Comparison of ENCODE assay signal across 37 cellular contexts in genomic region chr4:138021116-138021820, GRCh38.
"Had no signal": no experiment of that assay in that cellular context is flagged by ENCODE, and none has a peak within 500 bp of the region (broad histone marks: within the 10 kb centered on the region; RNA-seq: fewer than 3 reads in every experiment).

No MANE protein-coding gene starts in this region.

- ATAC-seq: activated naive CD4-positive, alpha-beta T cell treated with anti-CD3 and anti-CD28 coated beads, Interleukin-2, amount 50 U/mL, for 72 hours; activated T-cell treated with anti-CD3 and anti-CD28 coated beads, Interleukin-2, amount 50 U/mL, for 4 hours; K562; PC-3; Right ventricle myocardium inferior had no signal

- H3K36me3 Mint-ChIP-seq: activated CD4-positive, alpha-beta memory T cell treated with anti-CD3 and anti-CD28 coated beads for 36 hours; activated naive CD4-positive, alpha-beta T cell treated with anti-CD3 and anti-CD28 coated beads, Interleukin-2, amount 50 U/mL, for 72 hours had no signal

- H3K27me3 Mint-ChIP-seq: activated CD4-positive, alpha-beta memory T cell treated with anti-CD3 and anti-CD28 coated beads for 36 hours; brain; central memory CD8-positive, alpha-beta T cell had no signal

- H3K27ac ChIP-seq: cardiac muscle cell, Peyer's patch, RWPE1, VCaP had no signal

- H3K4me1 Mint-ChIP-seq: activated B cell treated with CpG ODN at 0.5 μM for 24 hours; brain; central memory CD8-positive, alpha-beta T cell had no signal

- H3K27ac Mint-ChIP-seq: activated B cell treated with CpG ODN at 0.5 μM for 24 hours; activated CD4-positive, alpha-beta memory T cell treated with anti-CD3 and anti-CD28 coated beads for 36 hours; activated naive CD4-positive, alpha-beta T cell treated with anti-CD3 and anti-CD28 coated beads for 36 hours; activated naive CD4-positive, alpha-beta T cell treated with anti-CD3 and anti-CD28 coated beads, Interleukin-2, amount 50 U/mL, for 72 hours; activated T-helper 1 cell treated with anti-CD3 and anti-CD28 coated beads, Interleukin-12 subunit alpha, Interleukin-12 subunit beta, Interleukin-2, Interleukin-4 antibody, amounts not matched to agents 30 ng/mL and 10 ng/mL and 1 ng/mL, durations not matched to agents 14 hours and 24 hours and 36 hours; brain; T-helper 1 cell treated with Interleukin-12 subunit alpha and Interleukin-12 subunit beta and Interleukin-4 antibody, amounts not matched to agents 30 μg/mL and 1 μg/mL, for 36 hours; T-helper 2 cell treated with Interferon-gamma antibody and Interleukin-4, amounts not matched to agents 5 μg/mL and 100 μg/mL, for 36 hours had no signal

- H3K4me1 ChIP-seq: Peyer's patch had no signal

- H3K4me3 Mint-ChIP-seq: activated B cell treated with CpG ODN at 0.5 μM for 24 hours; activated CD4-positive, alpha-beta memory T cell treated with anti-CD3 and anti-CD28 coated beads for 36 hours; activated naive CD4-positive, alpha-beta T cell treated with anti-CD3 and anti-CD28 coated beads for 36 hours; activated T-cell treated with anti-CD3 and anti-CD28 coated beads, Interleukin-2, amount 50 U/mL, for 4 hours; activated T-helper 1 cell treated with anti-CD3 and anti-CD28 coated beads, Interleukin-12 subunit alpha, Interleukin-12 subunit beta, Interleukin-2, Interleukin-4 antibody, amounts not matched to agents 30 ng/mL and 10 ng/mL and 1 ng/mL, durations not matched to agents 14 hours and 24 hours and 36 hours; brain; central memory CD8-positive, alpha-beta T cell; T-helper 1 cell treated with Interleukin-12 subunit alpha and Interleukin-12 subunit beta and Interleukin-4 antibody, amounts not matched to agents 30 μg/mL and 1 μg/mL, for 36 hours; T-helper 2 cell treated with Interferon-gamma antibody and Interleukin-4, amounts not matched to agents 5 μg/mL and 100 μg/mL, for 36 hours had no signal

- H3K9me3 Mint-ChIP-seq: activated B cell treated with CpG ODN at 0.5 μM for 24 hours; activated CD4-positive, alpha-beta memory T cell treated with anti-CD3 and anti-CD28 coated beads for 36 hours; activated naive CD4-positive, alpha-beta T cell treated with anti-CD3 and anti-CD28 coated beads for 36 hours; activated naive CD4-positive, alpha-beta T cell treated with anti-CD3 and anti-CD28 coated beads, Interleukin-2, amount 50 U/mL, for 72 hours; activated T-cell treated with anti-CD3 and anti-CD28 coated beads, Interleukin-2, amount 50 U/mL, for 4 hours; activated T-helper 1 cell treated with anti-CD3 and anti-CD28 coated beads, Interleukin-12 subunit alpha, Interleukin-12 subunit beta, Interleukin-2, Interleukin-4 antibody, amounts not matched to agents 30 ng/mL and 10 ng/mL and 1 ng/mL, durations not matched to agents 14 hours and 24 hours and 36 hours; central memory CD8-positive, alpha-beta T cell; T-helper 1 cell treated with Interleukin-12 subunit alpha and Interleukin-12 subunit beta and Interleukin-4 antibody, amounts not matched to agents 30 μg/mL and 1 μg/mL, for 36 hours; T-helper 2 cell treated with Interferon-gamma antibody and Interleukin-4, amounts not matched to agents 5 μg/mL and 100 μg/mL, for 36 hours had no signal

- H3K9me3 ChIP-seq: MG63, Peyer's patch had no signal

- H3K4me3 ChIP-seq: cardiac muscle cell, K562, MG63, Peyer's patch had no signal

- H3K36me3 ChIP-seq: cardiac muscle cell, MG63, Peyer's patch had no signal

- DNase-seq: activated B cell treated with CpG ODN at 0.5 μM for 24 hours; activated CD4-positive, alpha-beta memory T cell treated with anti-CD3 and anti-CD28 coated beads for 36 hours; activated CD4-positive, alpha-beta T cell treated with anti-CD3 and anti-CD28 coated beads for 4 hours; activated CD4-positive, alpha-beta T cell treated with anti-CD3 and anti-CD28 coated beads, Interleukin-2, amount 50 U/mL, for 1 hour; activated CD4-positive, CD25-positive, alpha-beta regulatory T cell treated with anti-CD3 and anti-CD28 coated beads, Interleukin-2, amount 50 U/mL, for 72 hours; activated CD8-positive, alpha-beta memory T cell treated with anti-CD3 and anti-CD28 coated beads, Interleukin-2, amount 50 U/mL, for 4 hours; activated gamma-delta T cell treated with Interleukin-2 at 50 U/mL for 16 hours; activated naive CD4-positive, alpha-beta T cell treated with anti-CD3 and anti-CD28 coated beads for 36 hours; activated T-cell treated with anti-CD3 and anti-CD28 coated beads for 4 hours; activated T-cell treated with anti-CD3 and anti-CD28 coated beads, Interleukin-2, amount 50 U/mL, for 4 hours; anterior cingulate cortex; Karpas-422; MG63; MV-4-11; NCI-H1092; NCI-H1436 treated with DMSO at 0.1 percent for 48 hours; NCI-H1694 treated with DMSO at 0.1 percent for 48 hours; NCI-H2029; NCI-H2171; NCI-H510A; NCI-H526; NCI-H748 treated with DMSO at 0.1 percent for 48 hours; NK-92 treated with Interleukin-12 subunit alpha and Interleukin-12 subunit beta, amount 100 ng/mL, for 24 hours; PC-3; Peyer's patch; SIG-M5 had no signal

- H3K27me3 ChIP-seq: cardiac muscle cell, MG63, Peyer's patch had no signal
